8 cellular contexts compared by ENCODE assay signal in genomic region chr5:77030097-77031071, GRCh38. TPM values are rescaled to one million over a fixed set of nuclear protein-coding genes. Genes with fewer than 3 reads are reported as not detected.
DNase-seq lines count a peak whose midpoint lies in the region; TF ChIP-seq lines count a peak whose summit lies in the region.

Gene AGGF1 (plus strand): TSS chr5:77030404. CDS start chr5:77030767, 363 bp downstream.

- peaks cover 7 to 12% of the 10 kb centered on the region in 2 experiments; a peak in 3 of 4 replicates for H3K4me1 ChIP-seq in SK-N-SH (ENCODE audit: control insufficient read depth in 1 of 2, insufficient read depth in 2 of 2, low read depth in 1 of 2, low read length in 1 of 2)

- H3K27me3 Mint-ChIP-seq in HFFc6 (ENCODE audit: insufficient read depth), result 0 out of 2 replicates have a peak, but pooled peaks cover 5% of the 10 kb centered on the region
- H3K27me3 Mint-ChIP-seq in activated naive CD4-positive, alpha-beta T cell treated with anti-CD3 and anti-CD28 coated beads, Interleukin-2, amount 50 U/mL, for 24 hours, result no peaks in the 10 kb centered on the region

- TF ChIP-seq POLR2A in NB4 (IDR thresholded peaks at IDR 0.05; ENCODE audit: extremely low read depth, insufficient read length), result peak; percentile 89

- peak within 1 kb of the TSS; percentile 86 for H3K9ac ChIP-seq in SK-N-SH

- peaks cover 13% of the 10 kb centered on the region for H3K9me3 Mint-ChIP-seq in HFFc6
- H3K9me3 Mint-ChIP-seq in activated naive CD4-positive, alpha-beta T cell treated with anti-CD3 and anti-CD28 coated beads, Interleukin-2, amount 50 U/mL, for 24 hours, result peaks cover 6% of the 10 kb centered on the region

- TF ChIP-seq CTCF in HFFc6 (IDR thresholded peaks at IDR 0.05) (no peak), NB4 (IDR thresholded peaks at IDR 0.05; ENCODE audit: low read depth, low read length) (no peak), SK-N-SH (IDR thresholded peaks at IDR 0.05) (no peak)

- no peak for TF ChIP-seq RAD21 in SK-N-SH (IDR thresholded peaks at IDR 0.05; ENCODE audit: low read length)

- CTCF ChIA-PET in SK-N-SH (lab: Yijun Ruan, JAX), result interaction anchor here (1.0 to 1.8 kb wide), 3 partner anchors 13 to 47 kb away, joined by 3 to 15 read pairs (median 4); no protein-coding TSS in a partner anchor

- DNase-seq in GM04503 (ENCODE audit: low read depth), result peak; percentile 67
- peak; percentile 90 for DNase-seq in HFFc6
- DNase-seq in NB4 (ENCODE audit: low read depth), result peak; percentile 95
- peak; percentile 90 for DNase-seq in SK-N-SH
- peak; percentile 86 for DNase-seq in germinal center (ENCODE audit: low spot score)
- DNase-seq in non-pigmented ciliary epithelial cell (ENCODE audit: low read depth), result peak; percentile 77
- DNase-seq in superior temporal gyrus (ENCODE audit: extremely low spot score), result peak; percentile 98

- H4K20me1 ChIP-seq in SK-N-SH (ENCODE audit: insufficient read depth), result no peaks in the 10 kb centered on the region; the same call in 1 of the 2 replicates

- peak within 1 kb of the TSS; percentile 96 for H3K4me2 ChIP-seq in SK-N-SH

- peak within 1 kb of the TSS; percentile 83 for H3K4me3 ChIP-seq in NB4 (ENCODE audit: low read depth, low read length)
- H3K4me3 ChIP-seq in SK-N-SH (ENCODE audit: low read depth in 2 of 2, low read length in 1 of 2), result peak within 1 kb of the TSS; percentile 82 to 99

- H3K27ac Mint-ChIP-seq in HFFc6, result peak within 1 kb of the TSS; percentile 88
- H3K27ac Mint-ChIP-seq in activated naive CD4-positive, alpha-beta T cell treated with anti-CD3 and anti-CD28 coated beads, Interleukin-2, amount 50 U/mL, for 24 hours, result peak within 1 kb of the TSS; percentile 96

- no peaks in the 10 kb centered on the region; the same call in 1 of the 2 replicates for H3K27me3 ChIP-seq in SK-N-SH (ENCODE audit: insufficient read depth)

- peak within 1 kb of the TSS; percentile 85 to 95 for H3K27ac ChIP-seq in SK-N-SH (ENCODE audit: low read depth in 2 of 2, low read length in 1 of 2)

- POLR2A ChIA-PET in SK-N-SH (lab: Yijun Ruan, JAX), result interaction anchor here (0.7 to 1.7 kb wide), 4 partner anchors 44 to 56 kb away, joined by 3 to 9 read pairs (median 6); partner anchors contain the start of gene ZBED3

- H3K36me3 Mint-ChIP-seq in HFFc6 (ENCODE audit: low read depth), result peaks cover 15% of the 10 kb centered on the region; the same call in 1 of the 2 replicates
- H3K36me3 Mint-ChIP-seq in activated naive CD4-positive, alpha-beta T cell treated with anti-CD3 and anti-CD28 coated beads, Interleukin-2, amount 50 U/mL, for 24 hours, result peaks cover 5% of the 10 kb centered on the region

- H2AFZ ChIP-seq in SK-N-SH (ENCODE audit: low read depth), result peak within 1 kb of the TSS; percentile 95

- peak within 1 kb of the TSS; percentile 100 for H3K4me3 Mint-ChIP-seq in HFFc6
- peak within 1 kb of the TSS; percentile 98 for H3K4me3 Mint-ChIP-seq in activated naive CD4-positive, alpha-beta T cell treated with anti-CD3 and anti-CD28 coated beads, Interleukin-2, amount 50 U/mL, for 24 hours

- peaks cover 11 to 12% of the 10 kb centered on the region in 2 experiments for H3K36me3 ChIP-seq in SK-N-SH (replicated peaks in 1 of 2; ENCODE audit: control insufficient read depth in 1 of 2, insufficient read depth in 2 of 2, low read length in 1 of 2)

- H3K9me3 ChIP-seq in SK-N-SH, result 0 out of 2 replicates have a peak, but pooled peaks cover 7% of the 10 kb centered on the region

- no peak for TF ChIP-seq EP300 in SK-N-SH (IDR thresholded peaks at IDR 0.05; ENCODE audit: borderline replicate concordance in 1 of 2, low read depth in 1 of 2, low read length in 1 of 2)

- H3F3A ChIP-seq in SK-N-SH (replicated peaks; ENCODE audit: insufficient read depth), result no peaks in the 10 kb centered on the region

- H3K79me2 ChIP-seq in SK-N-SH (ENCODE audit: insufficient read depth), result peaks cover 32% of the 10 kb centered on the region

- WGBS in SK-N-SH (ENCODE audit: low lambda C conversion rate), result 3% methylated on average over 40 of the region's 82 CpGs

- peaks cover 22% of the 10 kb centered on the region for H3K4me1 Mint-ChIP-seq in HFFc6 (ENCODE audit: low read depth)
- H3K4me1 Mint-ChIP-seq in activated naive CD4-positive, alpha-beta T cell treated with anti-CD3 and anti-CD28 coated beads, Interleukin-2, amount 50 U/mL, for 24 hours, result peaks cover 45% of the 10 kb centered on the region

- H3K9me2 ChIP-seq in SK-N-SH, result no peaks in the 10 kb centered on the region

TF ChIP-seq in SK-N-SH, 30 proteins besides CTCF, POLR2A, EP300 and RAD21:
- no peak for TF ChIP-seq RFX5 (IDR thresholded peaks at IDR 0.05; ENCODE audit: low read length)
- TF ChIP-seq ELF1 (IDR thresholded peaks at IDR 0.05), result peak; percentile 88
- TF ChIP-seq MEF2A (IDR thresholded peaks at IDR 0.05; ENCODE audit: borderline replicate concordance, low read depth), result no peak
- peak; percentile 78; the same call in 1 of the 2 replicates for TF ChIP-seq SIN3A (IDR thresholded peaks at IDR 0.05; ENCODE audit: borderline replicate concordance, low read depth, low read length)
- TF ChIP-seq GABPA (IDR thresholded peaks at IDR 0.05; ENCODE audit: low read depth), result peak; percentile 92
- TF ChIP-seq GATA2 (CRISPR knock-in tag; IDR thresholded peaks at IDR 0.05), result no peak
- 0 out of 2 replicates have a peak, but pooled peaks have one; percentile 21 for TF ChIP-seq REST (IDR thresholded peaks at IDR 0.05; ENCODE audit: low read depth, low read length)
- TF ChIP-seq MXI1 (IDR thresholded peaks at IDR 0.05; ENCODE audit: low read depth, low read length), result peak; percentile 98
- no peak for TF ChIP-seq RXRA (IDR thresholded peaks at IDR 0.05; ENCODE audit: borderline replicate concordance, low read depth)
- peak; percentile 69 for TF ChIP-seq CHD2 (IDR thresholded peaks at IDR 0.05; ENCODE audit: low read length, partially characterized antibody)
- peak; percentile 77 for TF ChIP-seq TAF1 (IDR thresholded peaks at IDR 0.05; ENCODE audit: borderline replicate concordance, low read depth, low read length)
- TF ChIP-seq YY1 (IDR thresholded peaks at IDR 0.05; ENCODE audit: low read depth), result peak; percentile 66
- peak; percentile 98 for TF ChIP-seq MAX (IDR thresholded peaks at IDR 0.05; ENCODE audit: low read depth)
- peak; percentile 96 for TF ChIP-seq POLR2AphosphoS5 (IDR thresholded peaks at IDR 0.05; ENCODE audit: low read depth, low read length)
- TF ChIP-seq IRF3 (IDR thresholded peaks at IDR 0.05; ENCODE audit: low read depth, low read length), result no peak
- TF ChIP-seq FOXJ3 (CRISPR knock-in tag; IDR thresholded peaks at IDR 0.05), result peak; percentile 74; the same call in 1 of the 2 replicates

RNA-seq across cellular contexts. Expression of gene AGGF1, which starts in this region (rescaled TPM):
- total RNA-seq in HFFc6 (2021; fragmentation: NEBNext Ultra II Directional; extraction: Animal tissue kit (Norgen Biotek cat#: 25700)), result 10 to 100 TPM; 19.7 to 23.0 (median 20.5) TPM
- polyA plus RNA-seq in SK-N-SH (2012; rRNA removed), result 9.8 and 11.0 TPM in 2 replicates
- 12.3 and 13.7 TPM in 2 replicates for polyA plus RNA-seq in SK-N-SH (2012; cell fraction: cytosol; rRNA removed)
- polyA plus RNA-seq in SK-N-SH (2012; cell fraction: nucleus; rRNA removed), result 10.6 and 12.2 TPM in 2 replicates

Comparison
In these comparisons a context has a peak if more than half of its experiments do, and no peak if none do; other contexts are left out.
1. Peak in every context shown above with its lines: DNase-seq, H3K4me3 ChIP-seq and H3K27ac ChIP-seq.